ENCODE assay signal across 1 cellular context in genomic region chr6:118650500-118651281, GRCh38.
TF ChIP-seq lines count a peak whose summit lies in the region.

No MANE protein-coding gene starts in this region.

TF ChIP-seq in HepG2, 621 proteins besides CTCF, POLR2A, EP300 and RAD21 (continued from another document and continues in another):
- TF ChIP-seq ZBTB46 (CRISPR knock-in tag; IDR thresholded peaks at IDR 0.05; ENCODE audit: borderline replicate concordance) = no peak
- TF ChIP-seq AKAP8 (CRISPR knock-in tag; IDR thresholded peaks at IDR 0.05) = no peak
- TF ChIP-seq SOX6 (IDR thresholded peaks at IDR 0.05) = no peak
- 0 out of 2 replicates have a peak, but pooled peaks have one; percentile 10 for TF ChIP-seq SOX6 (CRISPR knock-in tag; IDR thresholded peaks at IDR 0.05)
- TF ChIP-seq ZNF615 (CRISPR knock-in tag; IDR thresholded peaks at IDR 0.05; ENCODE audit: borderline replicate concordance) = no peak
- TF ChIP-seq ZNF670 (CRISPR knock-in tag; IDR thresholded peaks at IDR 0.05; ENCODE audit: borderline replicate concordance) = no peak
- TF ChIP-seq ZNF709 (CRISPR knock-in tag; IDR thresholded peaks at IDR 0.05) = peak; percentile 71; the same call in 1 of the 2 replicates
- no peak for TF ChIP-seq NONO (IDR thresholded peaks at IDR 0.05)
- TF ChIP-seq NONO (CRISPR knock-in tag; conservative IDR thresholded peaks at IDR 0.05) = no peak
- no peak for TF ChIP-seq ZBTB8A (CRISPR knock-in tag; IDR thresholded peaks at IDR 0.05; ENCODE audit: borderline replicate concordance, low read depth)
- no peak for TF ChIP-seq NR2F1 (CRISPR knock-in tag; IDR thresholded peaks at IDR 0.05)
- TF ChIP-seq MEF2D (CRISPR knock-in tag; IDR thresholded peaks at IDR 0.05) = 0 out of 2 replicates have a peak, but pooled peaks have one; percentile 8
- no peak for TF ChIP-seq ZHX2 (IDR thresholded peaks at IDR 0.05; ENCODE audit: low read depth)
- 0 out of 2 replicates have a peak, but pooled peaks have one; percentile 35 for TF ChIP-seq ZHX2 (CRISPR knock-in tag; IDR thresholded peaks at IDR 0.05; ENCODE audit: borderline replicate concordance)
- TF ChIP-seq MEIS2 (CRISPR knock-in tag; IDR thresholded peaks at IDR 0.05) = no peak
- TF ChIP-seq ZNF619 (CRISPR knock-in tag; IDR thresholded peaks at IDR 0.05) = no peak
- no peak for TF ChIP-seq ATF3 (CRISPR knock-in tag; IDR thresholded peaks at IDR 0.05)
- TF ChIP-seq STAG1 (CRISPR knock-in tag; IDR thresholded peaks at IDR 0.05) = no peak
- no peak for TF ChIP-seq TRAFD1 (CRISPR knock-in tag; IDR thresholded peaks at IDR 0.05; ENCODE audit: borderline replicate concordance)
- TF ChIP-seq ZNF513 (CRISPR knock-in tag; conservative IDR thresholded peaks at IDR 0.05) = no peak
- TF ChIP-seq ZNF263 (CRISPR knock-in tag; IDR thresholded peaks at IDR 0.05) = peak; percentile 71
- 0 out of 2 replicates have a peak, but pooled peaks have one; percentile 64 for TF ChIP-seq ZNF674 (CRISPR knock-in tag; IDR thresholded peaks at IDR 0.05; ENCODE audit: low read depth)
- no peak for TF ChIP-seq SIX4 (CRISPR knock-in tag; IDR thresholded peaks at IDR 0.05)
- TF ChIP-seq NFYC (CRISPR knock-in tag; IDR thresholded peaks at IDR 0.05) = 0 out of 2 replicates have a peak, but pooled peaks have one; percentile 3
- 0 out of 2 replicates have a peak, but pooled peaks have one; percentile 68 for TF ChIP-seq ZNF564 (CRISPR knock-in tag; IDR thresholded peaks at IDR 0.05)
- TF ChIP-seq CSRNP2 (CRISPR knock-in tag; conservative IDR thresholded peaks at IDR 0.05; ENCODE audit: low read depth) = no peak
- no peak for TF ChIP-seq ZNF576 (CRISPR knock-in tag; IDR thresholded peaks at IDR 0.05)
- no peak; the same call in 1 of the 2 replicates for TF ChIP-seq HIVEP1 (CRISPR knock-in tag; IDR thresholded peaks at IDR 0.05)
- TF ChIP-seq ETS1 (CRISPR knock-in tag; IDR thresholded peaks at IDR 0.05) = 0 out of 2 replicates have a peak, but pooled peaks have one; percentile 0
- peak; percentile 82; the same call in 1 of the 2 replicates for TF ChIP-seq ZFY (CRISPR knock-in tag; IDR thresholded peaks at IDR 0.05)
- TF ChIP-seq HMGXB3 (CRISPR knock-in tag; IDR thresholded peaks at IDR 0.05; ENCODE audit: borderline replicate concordance) = no peak
- TF ChIP-seq HNRNPUL1 (IDR thresholded peaks at IDR 0.05; ENCODE audit: low read depth, low read length) = no peak
- TF ChIP-seq ZNF773 (CRISPR knock-in tag; IDR thresholded peaks at IDR 0.05; ENCODE audit: borderline replicate concordance) = peak; percentile 18; the same call in 1 of the 2 replicates
- no peak for TF ChIP-seq CBX5 (CRISPR knock-in tag; IDR thresholded peaks at IDR 0.05; ENCODE audit: borderline replicate concordance)
- no peak for TF ChIP-seq TRIM24 (CRISPR knock-in tag; IDR thresholded peaks at IDR 0.05)
- no peak for TF ChIP-seq ZNF75D (CRISPR knock-in tag; IDR thresholded peaks at IDR 0.05; ENCODE audit: borderline replicate concordance)
- no peak for TF ChIP-seq ZNF652 (CRISPR knock-in tag; IDR thresholded peaks at IDR 0.05; ENCODE audit: borderline replicate concordance, low read depth)
- TF ChIP-seq ZNF746 (CRISPR knock-in tag; IDR thresholded peaks at IDR 0.05) = 0 out of 2 replicates have a peak, but pooled peaks have one; percentile 20
- TF ChIP-seq SP1 (IDR thresholded peaks at IDR 0.05) = no peak
- TF ChIP-seq SP1 (CRISPR knock-in tag; IDR thresholded peaks at IDR 0.05) = no peak
- TF ChIP-seq CBX2 (IDR thresholded peaks at IDR 0.05; ENCODE audit: low read depth, low read length) = no peak; the same call in 1 of the 2 replicates
- TF ChIP-seq CBX2 (CRISPR knock-in tag; IDR thresholded peaks at IDR 0.05; ENCODE audit: low read depth) = peak; percentile 15; the same call in 1 of the 2 replicates
- no peak for TF ChIP-seq FOXA1 (IDR thresholded peaks at IDR 0.05)
- no peak for TF ChIP-seq FOXA1 (CRISPR knock-in tag; IDR thresholded peaks at IDR 0.05)
- peak; percentile 58; the same call in 1 of the 2 replicates for TF ChIP-seq GLI4 (CRISPR knock-in tag; IDR thresholded peaks at IDR 0.05; ENCODE audit: borderline replicate concordance)
- no peak for TF ChIP-seq KAT7 (CRISPR knock-in tag; IDR thresholded peaks at IDR 0.05; ENCODE audit: borderline replicate concordance)
- TF ChIP-seq HOXA3 (CRISPR knock-in tag; IDR thresholded peaks at IDR 0.05) = 0 out of 2 replicates have a peak, but pooled peaks have one; percentile 1
